1 cellular context compared by ENCODE assay signal in the genomic region with DNA sequence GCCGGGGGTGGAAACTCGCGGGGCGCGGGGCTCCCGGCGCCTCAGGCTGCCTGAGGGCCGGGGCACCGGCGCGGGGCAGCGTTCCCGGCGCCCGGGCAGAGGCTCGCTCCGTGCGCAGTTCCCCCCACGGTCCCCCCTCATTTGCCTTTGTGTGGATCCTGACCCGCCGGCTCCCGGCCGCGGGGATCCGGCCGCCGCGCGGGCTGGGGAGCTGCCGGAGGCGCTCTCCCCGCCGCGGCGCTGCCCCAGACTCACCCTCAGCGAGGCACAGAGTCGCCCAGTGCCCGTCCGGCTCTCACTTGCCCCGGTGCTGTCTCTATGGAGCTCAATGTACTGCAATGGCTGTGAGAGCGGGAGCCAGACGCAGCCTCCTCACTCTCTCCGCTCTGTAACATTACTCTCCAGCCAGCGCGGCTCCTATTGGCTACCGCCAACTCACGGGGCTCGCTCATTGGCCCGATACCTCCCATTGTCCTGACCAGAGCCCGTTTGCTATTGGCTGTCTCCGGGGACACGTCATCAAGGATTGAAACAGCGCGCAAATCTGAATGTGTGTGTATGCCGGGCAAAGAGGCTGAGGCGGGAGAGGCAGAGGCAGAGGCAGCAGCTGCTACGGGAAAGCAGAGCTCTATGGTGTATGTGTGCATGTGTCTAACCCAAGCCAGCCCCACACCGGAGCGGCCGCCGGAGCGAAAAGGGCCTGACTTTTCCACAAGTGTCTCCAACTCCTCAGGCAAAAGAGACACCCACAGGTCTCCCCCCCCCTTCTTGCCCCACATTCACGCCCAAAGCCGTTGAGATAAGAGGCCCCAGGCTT.
TF ChIP-seq lines count a peak whose summit lies in the region.

TSS of gene HMGB1 (minus strand) at position 396 of the 817 bp plus-strand sequence. CDS start 2,256 bp downstream, outside the sequence.

TF ChIP-seq in HepG2, 621 proteins besides CTCF, POLR2A, EP300 and RAD21 (continued from another document and continues in another):
- TF ChIP-seq ZFP90 (CRISPR knock-in tag; IDR thresholded peaks at IDR 0.05; ENCODE audit: borderline replicate concordance) (no peak), ZNF432 (CRISPR knock-in tag; IDR thresholded peaks at IDR 0.05; ENCODE audit: borderline replicate concordance) (no peak), MED8 (CRISPR knock-in tag; IDR thresholded peaks at IDR 0.05; ENCODE audit: insufficient replicate concordance) (no peak), MAFF (IDR thresholded peaks at IDR 0.05; ENCODE audit: low read depth, low read length) (no peak), ZNF775 (CRISPR knock-in tag; IDR thresholded peaks at IDR 0.05; ENCODE audit: borderline replicate concordance) (no peak), ZNF629 (CRISPR knock-in tag; conservative IDR thresholded peaks at IDR 0.05) (no peak), TSC22D2 (CRISPR knock-in tag; IDR thresholded peaks at IDR 0.05; ENCODE audit: borderline replicate concordance) (no peak), ZNF546 (CRISPR knock-in tag; conservative IDR thresholded peaks at IDR 0.05) (0 out of 2 replicates have a peak, but pooled peaks have one; percentile 57), PHF21A (CRISPR knock-in tag; IDR thresholded peaks at IDR 0.05) (0 out of 2 replicates have a peak, but pooled peaks have one; percentile 38), ZNF431 (CRISPR knock-in tag; IDR thresholded peaks at IDR 0.05; ENCODE audit: borderline replicate concordance, low read depth) (no peak), KLF13 (CRISPR knock-in tag; IDR thresholded peaks at IDR 0.05) (no peak), FOXK2 (IDR thresholded peaks at IDR 0.05) (0 out of 2 replicates have a peak, but pooled peaks have one; percentile 38), RNF219 (CRISPR knock-in tag; IDR thresholded peaks at IDR 0.05) (no peak), TARDBP (CRISPR knock-in tag; IDR thresholded peaks at IDR 0.05) (peak; percentile 66; the same call in 1 of the 2 replicates), ZNF790 (CRISPR knock-in tag; IDR thresholded peaks at IDR 0.05; ENCODE audit: borderline replicate concordance) (no peak), PRMT3 (CRISPR knock-in tag; IDR thresholded peaks at IDR 0.05; ENCODE audit: borderline replicate concordance, low read depth) (no peak), ZNF513 (CRISPR knock-in tag; conservative IDR thresholded peaks at IDR 0.05) (no peak), ZFP36L1 (CRISPR knock-in tag; IDR thresholded peaks at IDR 0.05) (0 out of 2 replicates have a peak, but pooled peaks have one; percentile 58), ELF4 (CRISPR knock-in tag; IDR thresholded peaks at IDR 0.05; ENCODE audit: borderline replicate concordance) (no peak), ARNT (IDR thresholded peaks at IDR 0.05) (no peak), SYNCRIP (IDR thresholded peaks at IDR 0.05; ENCODE audit: insufficient read depth, low read depth, low read length) (no peak), RARG (CRISPR knock-in tag; IDR thresholded peaks at IDR 0.05; ENCODE audit: low read depth) (no peak), ZNF124 (CRISPR knock-in tag; IDR thresholded peaks at IDR 0.05) (no peak), ZBTB10 (CRISPR knock-in tag; IDR thresholded peaks at IDR 0.05; ENCODE audit: borderline replicate concordance) (no peak), ZNF577 (CRISPR knock-in tag; IDR thresholded peaks at IDR 0.05; ENCODE audit: borderline replicate concordance, low read depth) (no peak), KMT2B (CRISPR knock-in tag; IDR thresholded peaks at IDR 0.05) (no peak), ZNF614 (CRISPR knock-in tag; IDR thresholded peaks at IDR 0.05; ENCODE audit: borderline replicate concordance) (no peak), ZNF713 (CRISPR knock-in tag; IDR thresholded peaks at IDR 0.05) (no peak), ZNF383 (CRISPR knock-in tag; IDR thresholded peaks at IDR 0.05; ENCODE audit: borderline replicate concordance) (no peak), IKZF4 (CRISPR knock-in tag; IDR thresholded peaks at IDR 0.05; ENCODE audit: borderline replicate concordance, low read depth, not compliant biosample characterization) (no peak), ZNF816 (CRISPR knock-in tag; IDR thresholded peaks at IDR 0.05; ENCODE audit: borderline replicate concordance) (no peak), ZEB1 (IDR thresholded peaks at IDR 0.05; ENCODE audit: insufficient replicate concordance, low read depth) (no peak), MBNL3 (CRISPR knock-in tag; conservative IDR thresholded peaks at IDR 0.05) (no peak), HHEX (CRISPR knock-in tag; IDR thresholded peaks at IDR 0.05) (no peak), KLF16 (CRISPR knock-in tag; IDR thresholded peaks at IDR 0.05) (no peak), HES4 (CRISPR knock-in tag; IDR thresholded peaks at IDR 0.05; ENCODE audit: borderline replicate concordance) (no peak), ZNF496 (CRISPR knock-in tag; IDR thresholded peaks at IDR 0.05; ENCODE audit: insufficient replicate concordance) (no peak), SRY (CRISPR knock-in tag; IDR thresholded peaks at IDR 0.05) (no peak), DNMT3B (CRISPR knock-in tag; conservative IDR thresholded peaks at IDR 0.05) (no peak), ZNF3 (CRISPR knock-in tag; IDR thresholded peaks at IDR 0.05) (no peak), ZFYVE20 (CRISPR knock-in tag; IDR thresholded peaks at IDR 0.05; ENCODE audit: borderline replicate concordance, low read depth) (no peak), RBAK (CRISPR knock-in tag; IDR thresholded peaks at IDR 0.05) (no peak), SOX13 (IDR thresholded peaks at IDR 0.05) (no peak), SOX13 (CRISPR knock-in tag; conservative IDR thresholded peaks at IDR 0.05 in 1 of 2, IDR thresholded peaks at IDR 0.05 in 1 of 2) (peak in 1 of 2 experiments; percentile 61; a peak in 2 of 4 replicates), NFKBIZ (CRISPR knock-in tag; IDR thresholded peaks at IDR 0.05) (no peak), DPF2 (CRISPR knock-in tag; IDR thresholded peaks at IDR 0.05; ENCODE audit: borderline replicate concordance, low read depth) (no peak), ZNF232 (CRISPR knock-in tag; IDR thresholded peaks at IDR 0.05; ENCODE audit: borderline replicate concordance) (no peak), ZFP82 (CRISPR knock-in tag; IDR thresholded peaks at IDR 0.05; ENCODE audit: borderline replicate concordance) (no peak)
- TF ChIP-seq, protein P1, sequence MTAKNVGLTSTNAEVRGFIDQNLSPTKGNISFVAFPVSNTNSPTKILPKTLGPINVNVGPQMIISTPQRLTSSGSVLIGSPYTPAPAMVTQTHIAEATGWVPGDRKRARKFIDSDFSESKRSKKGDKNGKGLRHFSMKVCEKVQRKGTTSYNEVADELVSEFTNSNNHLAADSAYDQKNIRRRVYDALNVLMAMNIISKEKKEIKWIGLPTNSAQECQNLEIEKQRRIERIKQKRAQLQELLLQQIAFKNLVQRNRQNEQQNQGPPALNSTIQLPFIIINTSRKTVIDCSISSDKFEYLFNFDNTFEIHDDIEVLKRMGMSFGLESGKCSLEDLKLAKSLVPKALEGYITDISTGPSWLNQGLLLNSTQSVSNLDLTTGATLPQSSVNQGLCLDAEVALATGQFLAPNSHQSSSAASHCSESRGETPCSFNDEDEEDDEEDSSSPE (CRISPR knock-in tag; IDR thresholded peaks at IDR 0.05), result peak; percentile 99
- TF ChIP-seq, protein P2, sequence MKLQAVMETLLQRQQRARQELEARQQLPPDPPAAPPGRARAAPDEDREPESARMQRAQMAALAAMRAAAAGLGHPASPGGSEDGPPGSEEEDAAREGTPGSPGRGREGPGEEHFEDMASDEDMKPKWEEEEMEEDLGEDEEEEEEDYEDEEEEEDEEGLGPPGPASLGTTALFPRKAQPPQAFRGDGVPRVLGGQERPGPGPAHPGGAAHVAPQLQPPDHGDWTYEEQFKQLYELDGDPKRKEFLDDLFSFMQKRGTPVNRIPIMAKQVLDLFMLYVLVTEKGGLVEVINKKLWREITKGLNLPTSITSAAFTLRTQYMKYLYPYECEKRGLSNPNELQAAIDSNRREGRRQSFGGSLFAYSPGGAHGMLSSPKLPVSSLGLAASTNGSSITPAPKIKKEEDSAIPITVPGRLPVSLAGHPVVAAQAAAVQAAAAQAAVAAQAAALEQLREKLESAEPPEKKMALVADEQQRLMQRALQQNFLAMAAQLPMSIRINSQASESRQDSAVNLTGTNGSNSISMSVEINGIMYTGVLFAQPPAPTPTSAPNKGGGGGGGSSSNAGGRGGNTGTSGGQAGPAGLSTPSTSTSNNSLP (IDR thresholded peaks at IDR 0.05; ENCODE audit: low read depth, low read length), result no peak
